25 cellular contexts compared by ENCODE assay signal in genomic region chr1:221206076-221206475, GRCh38.
"Had no signal": no experiment of that assay in that cellular context is flagged by ENCODE, and none has a peak within 500 bp of the region (broad histone marks: within the 10 kb centered on the region; RNA-seq: fewer than 3 reads in every experiment).

No MANE protein-coding gene starts in this region.

- H3K9me3 ChIP-seq: neutrophil, right atrium auricular region, stomach, testis, tibial artery, upper lobe of right lung had no signal

- ATAC-seq: natural killer cell; sciatic nerve; stimulated activated naive B cell treated with anti-CD40 and anti-IgM and Interleukin-4, amounts not matched to agents 10 μg/mL and 1 μg/mL and 100 μg/mL, for 72 hours; stimulated activated naive CD8-positive, alpha-beta T cell treated with anti-CD3 and anti-CD28 coated beads, Interleukin-15, Interleukin-2, amounts not matched to agents 100 U/mL and 50 U/mL, for 24 hours; upper lobe of right lung had no signal

- DNase-seq: islet precursor cell; left ventricle myocardium inferior; mesendoderm; naive B cell; natural killer cell; nephron progenitor cell; occipital lobe; stimulated activated CD4-positive, alpha-beta T cell treated with anti-CD3 and anti-CD28 coated beads, Interleukin-12 subunit alpha, Interleukin-12 subunit beta, amount 100 ng/mL, for 4 hours; stimulated activated CD4-positive, alpha-beta T cell treated with anti-CD3 and anti-CD28 coated beads, Interleukin-15, amount 100 ng/mL, for 24 hours; stimulated activated CD4-positive, alpha-beta T cell treated with anti-CD3 and anti-CD28 coated beads, Interleukin-2, amount 100 ng/mL, for 24 hours; stimulated activated CD4-positive, alpha-beta T cell treated with anti-CD3 and anti-CD28 coated beads, Interleukin-4, amount 100 ng/mL, for 1 hour; stimulated activated naive B cell treated with anti-CD40 and anti-IgM and Interleukin-4, amounts not matched to agents 10 μg/mL and 1 μg/mL and 100 μg/mL, for 72 hours; stimulated activated naive CD8-positive, alpha-beta T cell treated with anti-CD3 and anti-CD28 coated beads, Interleukin-15, Interleukin-2, amounts not matched to agents 100 U/mL and 50 U/mL, for 24 hours; stomach; testis; tibial artery; trophoblast cell; upper lobe of right lung had no signal

- H3K36me3 ChIP-seq: left ventricle myocardium inferior, neural progenitor cell, neutrophil, right atrium auricular region, stomach, tibial artery, upper lobe of right lung had no signal

- H3K27me3 ChIP-seq: hepatocyte, neural progenitor cell, neutrophil, right atrium auricular region, testis, tibial artery, upper lobe of right lung had no signal

- H3K27ac ChIP-seq: hepatocyte, left ventricle myocardium inferior, neural progenitor cell, neutrophil, right atrium auricular region, skin epidermis, stomach, testis, tibial artery, upper lobe of right lung had no signal

- H3K4me1 ChIP-seq: neural progenitor cell, testis, upper lobe of right lung had no signal

- H3K4me3 ChIP-seq: hepatocyte, left ventricle myocardium inferior, lung, neural progenitor cell, right atrium auricular region, skin epidermis, stomach, testis, tibial artery, upper lobe of right lung had no signal
